In the genomic region with DNA sequence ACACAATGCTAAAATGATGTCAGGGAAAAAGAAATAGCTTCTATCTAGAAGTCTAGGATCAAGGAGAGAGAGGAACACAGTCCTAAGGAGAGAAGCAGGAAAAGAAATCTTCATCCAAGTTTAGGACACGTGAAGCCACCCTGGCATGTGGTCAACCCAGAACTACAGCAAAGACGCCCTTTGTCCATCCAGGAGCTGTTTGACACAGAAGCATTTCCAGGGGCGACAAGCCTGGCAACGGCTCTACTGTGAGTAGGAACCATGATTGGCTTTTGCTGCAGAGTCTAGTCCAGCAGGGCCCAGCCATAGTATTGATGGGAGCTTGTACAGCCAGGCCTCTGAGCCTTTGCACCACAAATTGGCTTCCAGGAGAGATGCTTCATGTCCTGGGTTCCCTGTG, we compare ENCODE assay signal across 18 cellular contexts.
"Had no signal": no experiment of that assay in that cellular context is flagged by ENCODE, and none has a peak within 500 bp of the region (broad histone marks: within the 10 kb centered on the region; RNA-seq: fewer than 3 reads in every experiment).

No MANE protein-coding gene starts in this region.

- H3K9me3 Mint-ChIP-seq: memory B cell; naive thymus-derived CD8-positive, alpha-beta T cell; nephron progenitor cell; stimulated activated naive B cell treated with anti-CD40 and anti-IgM and Interleukin-4, amounts not matched to agents 10 μg/mL and 1 μg/mL and 100 μg/mL, for 72 hours; stimulated activated naive CD8-positive, alpha-beta T cell treated with anti-CD3 and anti-CD28 coated beads, Interleukin-15, Interleukin-2, amounts not matched to agents 100 ng/mL and 50 ng/mL, for 24 hours had no signal

- H3K4me1 Mint-ChIP-seq: memory B cell; stimulated activated naive B cell treated with anti-CD40 and anti-IgM and Interleukin-4, amounts not matched to agents 10 μg/mL and 1 μg/mL and 100 μg/mL, for 72 hours had no signal

- DNase-seq: dermis blood vessel endothelial cell; effector memory CD4-positive, alpha-beta T cell; foreskin keratinocyte; glutamatergic neuron; left ventricle myocardium superior; lower lobe of right lung; naive thymus-derived CD8-positive, alpha-beta T cell; nephron progenitor cell; right cardiac atrium; small intestine; stimulated activated CD4-positive, alpha-beta T cell treated with anti-CD3 and anti-CD28 coated beads, Interleukin-15, amount 100 ng/mL, for 24 hours; stimulated activated CD4-positive, alpha-beta T cell treated with anti-CD3 and anti-CD28 coated beads, Interleukin-2, amount 100 ng/mL, for 48 hours; stimulated activated naive B cell treated with anti-CD40 and anti-IgM and Interleukin-4, amounts not matched to agents 10 μg/mL and 1 μg/mL and 100 μg/mL, for 72 hours; transverse colon had no signal

- H3K36me3 Mint-ChIP-seq: memory B cell; naive thymus-derived CD8-positive, alpha-beta T cell; stimulated activated naive B cell treated with anti-CD40 and anti-IgM and Interleukin-4, amounts not matched to agents 10 μg/mL and 1 μg/mL and 100 μg/mL, for 72 hours had no signal

- H3K27ac Mint-ChIP-seq: memory B cell; naive thymus-derived CD8-positive, alpha-beta T cell; nephron progenitor cell; stimulated activated naive B cell treated with anti-CD40 and anti-IgM and Interleukin-4, amounts not matched to agents 10 μg/mL and 1 μg/mL and 100 μg/mL, for 72 hours; stimulated activated naive CD8-positive, alpha-beta T cell treated with anti-CD3 and anti-CD28 coated beads, Interleukin-15, Interleukin-2, amounts not matched to agents 100 ng/mL and 50 ng/mL, for 24 hours had no signal

- H3K4me3 Mint-ChIP-seq: memory B cell; naive thymus-derived CD8-positive, alpha-beta T cell; nephron progenitor cell; stimulated activated naive B cell treated with anti-CD40 and anti-IgM and Interleukin-4, amounts not matched to agents 10 μg/mL and 1 μg/mL and 100 μg/mL, for 72 hours; stimulated activated naive CD8-positive, alpha-beta T cell treated with anti-CD3 and anti-CD28 coated beads, Interleukin-15, Interleukin-2, amounts not matched to agents 100 ng/mL and 50 ng/mL, for 24 hours had no signal

- ATAC-seq: foreskin keratinocyte; gastroesophageal sphincter; left ventricle myocardium superior; lower lobe of right lung; naive thymus-derived CD8-positive, alpha-beta T cell; psoas muscle; right cardiac atrium; stimulated activated naive B cell treated with anti-CD40 and anti-IgM and Interleukin-4, amounts not matched to agents 10 μg/mL and 1 μg/mL and 100 μg/mL, for 72 hours had no signal
